ENCODE assay signal across 8 cellular contexts in genomic region chr5:54673523-54674225, GRCh38.
DNase-seq lines count a peak whose midpoint lies in the region; ATAC-seq and FAIRE-seq lines count a peak whose summit lies in the region.

No MANE protein-coding gene starts in this region.

- H3K27me3 Mint-ChIP-seq in naive B cell: no peaks in the 10 kb centered on the region

- peak; percentile 28 for FAIRE-seq in HTR-8/SVneo (lab: Jason Lieb, UNC)

- ATAC-seq in GM18909 (IDR thresholded peaks at IDR 0.05; ENCODE audit: poor library complexity, unreplicated experiment): peak; percentile 80
- ATAC-seq in naive B cell (ENCODE audit: low read depth in 2 of 2): peak; percentile 93

- H3K36me3 Mint-ChIP-seq in naive B cell: peaks cover under 1 to 5% of the 10 kb centered on the region in 2 donors

- DNase-seq in HTR-8/SVneo (ENCODE audit: insufficient read length, low spot score) (no peak), naive B cell (peak; percentile 70), mesenteric fat pad (ENCODE audit: low spot score) (no peak), NCI-H82 treated with DMSO at 0.1 percent for 48 hours (lab: John Stamatoyannopoulos, UW; ENCODE audit: unreplicated experiment) (no peak), GOT3 (lab: John Stamatoyannopoulos, UW) (no peak), T1000 (lab: John Stamatoyannopoulos, UW) (no peak)
- peak; percentile 23 for DNase-seq in activated gamma-delta T cell treated with anti-CD3 and anti-CD28 coated beads, Interleukin-2, amount 50 U/mL, for 16 hours (ENCODE audit: low read depth)

- peaks cover 5 to 24% (median 15%) of the 10 kb centered on the region in 7 donors for H3K9me3 Mint-ChIP-seq in naive B cell

- H3K27ac Mint-ChIP-seq in naive B cell: peak overlapping the region; percentile 55 to 97 (median 92)

- H3K4me3 Mint-ChIP-seq in naive B cell: peak overlapping the region; percentile 24 to 90 (median 72)

- H3K4me1 Mint-ChIP-seq in naive B cell: peaks cover 70 to 82% (median 82%) of the 10 kb centered on the region in 3 donors

Comparison
In these comparisons a context has a peak if more than half of its experiments do, and no peak if none do; other contexts are left out.
1. DNase-seq: peak in activated gamma-delta T cell treated with anti-CD3 and anti-CD28 coated beads, Interleukin-2, amount 50 U/mL, for 16 hours (single experiment) and naive B cell (single experiment); none in HTR-8/SVneo (single experiment), mesenteric fat pad (single experiment), NCI-H82 treated with DMSO at 0.1 percent for 48 hours (single experiment), GOT3 (single experiment) and T1000 (single experiment).